ENCODE assay signal across 21 cellular contexts in genomic region chr7:93997868-93998267, GRCh38.
"Had no signal": no experiment of that assay in that cellular context is flagged by ENCODE, and none has a peak within 500 bp of the region (broad histone marks: within the 10 kb centered on the region; RNA-seq: fewer than 3 reads in every experiment).

No MANE protein-coding gene starts in this region.

- H3K4me3 ChIP-seq: SJCRH30 had no signal

- H3K27ac ChIP-seq: SJCRH30 had no signal

- H3K4me1 ChIP-seq: SJCRH30 had no signal

- DNase-seq: Karpas-422, KG1, MV-4-11, NCI-H1048, NCI-H1105, NCI-H1417, NCI-H1436 treated with DMSO at 0.1 percent for 48 hours, NCI-H1694, NCI-H187 treated with DMSO at 0.1 percent for 48 hours, NCI-H2029 treated with DMSO at 0.1 percent for 48 hours, NCI-H2171 treated with DMSO at 0.1 percent for 48 hours, NCI-H345, NCI-H446 treated with DMSO at 0.1 percent for 48 hours, NCI-H510A treated with DMSO at 0.1 percent for 48 hours, NCI-H526, PC-3, SHP77 treated with DMSO at 0.1 percent for 48 hours, SJCRH30 had no signal

- ATAC-seq: Panc1, PC-3, Right ventricle myocardium inferior, SK-N-SH treated with all-trans-retinoic acid at 6 μM for 48 hours had no signal

- H3K9me3 ChIP-seq: SJCRH30 had no signal

- H3K27me3 ChIP-seq: SJCRH30 had no signal
